Comparison of ENCODE assay signal across 19 cellular contexts in genomic region chr5:15627647-15628046, GRCh38.
"Had no signal": no experiment of that assay in that cellular context is flagged by ENCODE, and none has a peak within 500 bp of the region (broad histone marks: within the 10 kb centered on the region; RNA-seq: fewer than 3 reads in every experiment).

No MANE protein-coding gene starts in this region.

- H3K27ac ChIP-seq: RWPE1 had no signal

- H3K4me2 ChIP-seq: SK-N-SH had no signal

- H3K9ac ChIP-seq: SK-N-SH had no signal

- DNase-seq: KBM-7, NCI-H1092, NCI-H1105 treated with DMSO at 0.1 percent for 48 hours, NCI-H1417 treated with DMSO at 0.1 percent for 48 hours, NCI-H146, NCI-H187, NCI-H2029, NCI-H2081 treated with DMSO at 0.1 percent for 48 hours, NCI-H2171, NCI-H226, NCI-H446, NCI-H510A, NCI-H524 treated with DMSO at 0.1 percent for 48 hours, NCI-H69, NCI-H774, PC-3, SHP77, SK-N-SH had no signal

- H3K9me3 ChIP-seq: SK-N-SH had no signal
